ENCODE assay signal across 8 cellular contexts in the genomic region with DNA sequence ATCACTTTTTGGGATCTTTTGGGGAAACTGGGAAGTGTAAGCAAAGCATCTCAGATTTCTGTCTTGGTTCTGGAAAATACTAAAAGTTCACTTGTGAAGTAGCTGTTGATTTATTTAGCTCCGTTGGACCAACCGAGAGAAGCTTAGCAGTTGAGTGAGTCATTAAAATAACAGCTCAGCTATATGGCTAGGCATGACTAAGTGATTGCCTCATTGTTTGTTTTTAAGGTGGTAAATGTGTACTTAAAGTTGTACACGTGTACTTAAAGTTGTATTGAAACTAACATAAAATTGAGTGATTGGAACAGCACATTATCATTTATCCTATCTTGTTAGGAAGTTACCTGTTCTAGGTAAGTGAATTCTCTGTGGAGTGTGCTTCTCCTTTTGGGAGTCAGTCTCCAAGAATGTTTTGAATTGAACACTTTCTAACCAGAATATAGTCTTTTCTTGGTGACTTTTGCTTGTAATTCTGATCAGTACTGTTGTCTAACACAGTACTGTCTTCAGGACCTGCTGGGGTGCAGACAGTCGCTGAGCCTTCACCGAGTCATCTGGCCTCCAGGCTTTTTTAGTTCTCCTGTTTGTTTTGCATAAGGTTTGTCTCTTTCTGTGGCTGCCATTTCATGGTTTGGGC. TPM values are rescaled to one million over a fixed set of nuclear protein-coding genes. Genes with fewer than 3 reads are reported as not detected.
DNase-seq lines count a peak whose midpoint lies in the region; ATAC-seq and TF ChIP-seq lines count a peak whose summit lies in the region.

No MANE protein-coding gene starts in this region.

- peak overlapping the region; percentile 90 for H3K27ac Mint-ChIP-seq in MCF 10A (ENCODE audit: low read depth, unreplicated experiment)

- no peaks in the 10 kb centered on the region for H3K27me3 Mint-ChIP-seq in MCF 10A (ENCODE audit: insufficient read depth, unreplicated experiment)

- peak; percentile 18 for ATAC-seq in GM21786 (IDR thresholded peaks at IDR 0.05; ENCODE audit: unreplicated experiment)
- ATAC-seq in GM19023 (IDR thresholded peaks at IDR 0.05; ENCODE audit: unreplicated experiment) = no peak

- H4K8ac ChIP-seq in mesendoderm (ENCODE audit: low read depth, low read length) = no peak overlapping the region

- no peak overlapping the region for H3K23ac ChIP-seq in mesendoderm (ENCODE audit: low read length)

- TF ChIP-seq CTCF in MCF 10A (IDR thresholded peaks at IDR 0.05; ENCODE audit: unreplicated experiment) = no peak

- intact Hi-C loops in MCF 10A (cut with micrococcal nuclease) (no loop called here), posterior vena cava (cut with DNase I) (no loop called here)

- peak overlapping the region; percentile 25 for H3K9ac ChIP-seq in mesendoderm (ENCODE audit: low read length)

- H3K9me3 Mint-ChIP-seq in MCF 10A (ENCODE audit: unreplicated experiment) = no peaks in the 10 kb centered on the region

- no peaks in the 10 kb centered on the region for H3K27me3 ChIP-seq in mesendoderm (ENCODE audit: insufficient read depth, low read length, poor library complexity)

- H3K79me1 ChIP-seq in mesendoderm (ENCODE audit: low read length) = peaks cover 33% of the 10 kb centered on the region

- no peak overlapping the region for H4K5ac ChIP-seq in mesendoderm (ENCODE audit: low read length)

- peak overlapping the region; percentile 17 for H3K27ac ChIP-seq in mesendoderm (ENCODE audit: low read depth, low read length)

- H3K79me2 ChIP-seq in mesendoderm (ENCODE audit: control insufficient read depth, insufficient read depth, low read length) = peaks cover 36% of the 10 kb centered on the region

- peaks cover 47% of the 10 kb centered on the region for H3K36me3 Mint-ChIP-seq in MCF 10A (ENCODE audit: insufficient read depth, unreplicated experiment)

- H3K4me1 ChIP-seq in mesendoderm (ENCODE audit: control insufficient read depth, low read depth, low read length) = peaks cover 16% of the 10 kb centered on the region

- no peak overlapping the region for H2AK5ac ChIP-seq in mesendoderm (ENCODE audit: low read length)

- no CpG with 5 or more reads among the region's 5 CpGs for WGBS in mesendoderm (ENCODE audit: extremely low coverage, insufficient coverage, low lambda C conversion rate)

- no peak overlapping the region for H2BK120ac ChIP-seq in mesendoderm (ENCODE audit: low read depth, low read length)

- no peak overlapping the region for H3K4me3 ChIP-seq in mesendoderm (ENCODE audit: low read length)

- no peak overlapping the region for H3K56ac ChIP-seq in mesendoderm (ENCODE audit: low read length)

- H2BK5ac ChIP-seq in mesendoderm (ENCODE audit: low read length) = no peak overlapping the region

- CTCF ChIA-PET in MCF 10A (lab: Yijun Ruan, JAX) = interaction anchor here (0.5 to 1.2 kb wide), 3 partner anchors 30 to 311 kb away, joined by 3 to 4 read pairs (median 3); no protein-coding TSS in a partner anchor

- peak overlapping the region; percentile 66 for H3K4me3 Mint-ChIP-seq in MCF 10A (ENCODE audit: unreplicated experiment)

- peak overlapping the region; percentile 11 for H3K4me2 ChIP-seq in mesendoderm (ENCODE audit: low read length)

- in situ Hi-C loops in Caki2 (cut with HindIII; ENCODE audit: low pct_unique_long_range_greater_than_20kb, low sequenced_read_pairs) = no loop called here

- H3K4ac ChIP-seq in mesendoderm (ENCODE audit: low read depth, low read length) = no peak overlapping the region

- H2BK15ac ChIP-seq in mesendoderm (replicated peaks; ENCODE audit: low read depth) = no peak overlapping the region

- TSS peak; percentile 34 for BruUV-seq in MCF 10A (replicated peaks; lab: Mats Ljungman, UMichigan)

- DNase-seq in Caki2 (ENCODE audit: low read depth) = peak; percentile 79
- peak; percentile 66 to 93 for DNase-seq in NOMO-1 (lab: John Stamatoyannopoulos, UW; ENCODE audit: unreplicated experiment in 2 of 2)
- peak; percentile 94 for DNase-seq in MCF 10A (ENCODE audit: unreplicated experiment)
- peak; percentile 81 for DNase-seq in mesendoderm
- no peak for DNase-seq in posterior vena cava (ENCODE audit: low spot score)
- no peak for DNase-seq in ureter (ENCODE audit: low spot score)

- H3K18ac ChIP-seq in mesendoderm (ENCODE audit: low read length) = no peak overlapping the region

- peaks cover 38% of the 10 kb centered on the region for H3K4me1 Mint-ChIP-seq in MCF 10A (ENCODE audit: insufficient read depth, unreplicated experiment)

- H3K36me3 ChIP-seq in mesendoderm (ENCODE audit: control insufficient read depth, insufficient read depth, low read length) = peaks cover 4% of the 10 kb centered on the region

- POLR2A ChIA-PET in MCF 10A (lab: Yijun Ruan, JAX) = interaction anchor here (0.7 to 2.1 kb wide), 12 partner anchors 10 to 820 kb away, joined by 3 to 6 read pairs (median 4); a partner anchor contains a TSS

RNA-seq across cellular contexts. Expression of a gene that starts 2.9 kb away (rescaled TPM):
- 0.78 and 4.1 TPM in 2 replicates for total RNA-seq in Caki2 (2014; rRNA removed; shearing (Covaris generic); ENCODE audit: low replicate concordance)
- total RNA-seq in MCF 10A (2022) (20.4 and 22.0 TPM in 2 replicates), posterior vena cava (10 to 100 TPM; 12.7 to 16.9 TPM), ureter (20.6 TPM)
- 12.4 TPM for polyA plus RNA-seq in mesendoderm (2013, experiment 1 of 2)
- 12.0 TPM for polyA plus RNA-seq in mesendoderm (2013, experiment 2 of 2)

RNA-seq across cellular contexts. Expression of a gene that starts 40.1 kb away (rescaled TPM):
- total RNA-seq in Caki2 (2014; rRNA removed; shearing (Covaris generic); ENCODE audit: low replicate concordance) = 21.4 and 28.4 TPM in 2 replicates
- 2.6 and 4.3 TPM in 2 replicates for total RNA-seq in MCF 10A (2022)
- polyA plus RNA-seq in mesendoderm (2013, experiment 1 of 2) = 0.93 TPM
- 1.2 TPM for polyA plus RNA-seq in mesendoderm (2013, experiment 2 of 2)
- 1 to 10 TPM; 1.2 to 1.6 TPM for total RNA-seq in posterior vena cava
- total RNA-seq in ureter = 4.2 TPM

Comparison
In these comparisons a context has a peak if more than half of its experiments do, and no peak if none do; other contexts are left out.
1. DNase-seq: peak in Caki2 (single experiment), NOMO-1 (2 of 2), MCF 10A (single experiment) and mesendoderm (single experiment); none in posterior vena cava (single experiment) and ureter (single experiment).